Comparison of ENCODE assay signal across 8 cellular contexts in genomic region chr2:69437751-69438154, GRCh38. TPM values are rescaled to one million over a fixed set of nuclear protein-coding genes. Genes with fewer than 3 reads are reported as not detected.
DNase-seq lines count a peak whose midpoint lies in the region; ATAC-seq and TF ChIP-seq lines count a peak whose summit lies in the region.

No MANE protein-coding gene starts in this region.

- no peaks in the 10 kb centered on the region for H3K79me2 ChIP-seq in OCI-LY1 (ENCODE audit: insufficient read depth, low read length)

- no peaks in the 10 kb centered on the region for H3F3A ChIP-seq in OCI-LY1 (ENCODE audit: insufficient read depth, low read length)

- H3K4me3 ChIP-seq in OCI-LY1 (ENCODE audit: low read depth, low read length, poor library complexity, severe bottlenecking) = peak overlapping the region; percentile 69

- DNase-seq in NCI-H2196 (lab: John Stamatoyannopoulos, UW; ENCODE audit: unreplicated experiment) = peak; percentile 34
- DNase-seq in NCI-H2196 treated with DMSO at 0.1 percent for 48 hours (lab: John Stamatoyannopoulos, UW; ENCODE audit: unreplicated experiment) = no peak
- no peak for DNase-seq in endothelial cell (ENCODE audit: low spot score)
- DNase-seq in naive thymus-derived CD8-positive, alpha-beta T cell = no peak
- no peak for DNase-seq in dedifferentiated amniotic fluid mesenchymal stem cell (ENCODE audit: extremely low spot score)
- DNase-seq in NCI-H1694 treated with DMSO at 0.1 percent for 48 hours (lab: John Stamatoyannopoulos, UW) = no peak

- peak overlapping the region; percentile 99 for H3K27ac Mint-ChIP-seq in endothelial cell (ENCODE audit: unreplicated experiment)
- peak overlapping the region; percentile 94 to 100 (median 99) for H3K27ac Mint-ChIP-seq in naive thymus-derived CD8-positive, alpha-beta T cell

- H3K4me1 ChIP-seq in OCI-LY1 (ENCODE audit: insufficient read depth, low read length, severe bottlenecking) = peaks cover 28% of the 10 kb centered on the region

- POLR2A ChIA-PET in naive thymus-derived CD8-positive, alpha-beta T cell (lab: Charles Lee) = interaction anchor here (0.6 to 2.0 kb wide), 14 partner anchors 9 to 1692 kb away, joined by 3 to 8 read pairs (median 4); partner anchors contain the start of genes AAK1, GFPT1, MCEE and MXD1

- peak overlapping the region; percentile 91 for H2AFZ ChIP-seq in OCI-LY1 (ENCODE audit: low read length)

- H3K9me3 Mint-ChIP-seq in endothelial cell (ENCODE audit: unreplicated experiment) = no peaks in the 10 kb centered on the region
- peaks cover 0 to 4% (median 0%) of the 10 kb centered on the region in 9 donors for H3K9me3 Mint-ChIP-seq in naive thymus-derived CD8-positive, alpha-beta T cell

- no peaks in the 10 kb centered on the region for H3K36me3 ChIP-seq in OCI-LY1 (ENCODE audit: insufficient read depth, low read length)

- no peaks in the 10 kb centered on the region for H4K20me1 ChIP-seq in OCI-LY1 (ENCODE audit: insufficient read depth, low read length)

- H3K4me1 Mint-ChIP-seq in endothelial cell (ENCODE audit: unreplicated experiment) = peaks cover 15% of the 10 kb centered on the region
- H3K4me1 Mint-ChIP-seq in naive thymus-derived CD8-positive, alpha-beta T cell = peaks cover 7 to 46% (median 42%) of the 10 kb centered on the region in 4 donors

- TF ChIP-seq CTCF in OCI-LY1 (IDR thresholded peaks at IDR 0.05; ENCODE audit: low read length) (no peak), endothelial cell (IDR thresholded peaks at IDR 0.05; ENCODE audit: unreplicated experiment) (no peak)

- ATAC-seq in naive thymus-derived CD8-positive, alpha-beta T cell = no peak
- ATAC-seq in HG03442 (IDR thresholded peaks at IDR 0.05; ENCODE audit: unreplicated experiment) = no peak

- H3K27me3 Mint-ChIP-seq in endothelial cell (ENCODE audit: unreplicated experiment) = peaks cover 13% of the 10 kb centered on the region
- H3K27me3 Mint-ChIP-seq in naive thymus-derived CD8-positive, alpha-beta T cell = no peaks in the 10 kb centered on the region

- peak overlapping the region; percentile 63 for H3K9ac ChIP-seq in OCI-LY1 (ENCODE audit: low read length)

- no peaks in the 10 kb centered on the region for H3K9me3 ChIP-seq in OCI-LY1 (ENCODE audit: low read length)

- H3K9me2 ChIP-seq in OCI-LY1 (ENCODE audit: low read depth, low read length) = no peaks in the 10 kb centered on the region

- H3K4me2 ChIP-seq in OCI-LY1 (ENCODE audit: low read length) = peak overlapping the region; percentile 78

- H3K27ac ChIP-seq in OCI-LY1 (ENCODE audit: low read depth, low read length, poor library complexity, severe bottlenecking) = peak overlapping the region; percentile 74

- H3K36me3 Mint-ChIP-seq in endothelial cell (ENCODE audit: low read depth, unreplicated experiment) = peaks cover 21% of the 10 kb centered on the region
- H3K36me3 Mint-ChIP-seq in naive thymus-derived CD8-positive, alpha-beta T cell = peaks cover 0 to 9% (median 9%) of the 10 kb centered on the region in 3 donors

- no peaks in the 10 kb centered on the region for H3K27me3 ChIP-seq in OCI-LY1 (ENCODE audit: insufficient read depth, low read length)

- H3K4me3 Mint-ChIP-seq in endothelial cell (ENCODE audit: unreplicated experiment) = peak overlapping the region; percentile 96
- peak overlapping the region; percentile 87 to 99 (median 98) for H3K4me3 Mint-ChIP-seq in naive thymus-derived CD8-positive, alpha-beta T cell

RNA-seq across cellular contexts. Expression of gene NFU1, which starts 0.5 kb away (rescaled TPM):
- total RNA-seq in endothelial cell (ENCODE audit: unreplicated experiment) = 50.7 TPM
- 10 to 100 TPM; 29.6 to 32.7 TPM for total RNA-seq in naive thymus-derived CD8-positive, alpha-beta T cell
- 10 to 100 TPM; 78.6 to 96.9 (median 88.9) TPM for polyA plus RNA-seq in naive thymus-derived CD8-positive, alpha-beta T cell

RNA-seq across cellular contexts. Expression of gene GFPT1, which starts 50.7 kb away (rescaled TPM):
- total RNA-seq in endothelial cell (ENCODE audit: unreplicated experiment) = 52.8 TPM
- total RNA-seq in naive thymus-derived CD8-positive, alpha-beta T cell = 10 to 100 TPM; 16.9 to 20.2 TPM
- 10 to 100 TPM in 1 of 3 donors, 1 to 10 TPM in 2; 6.2 to 12.1 (median 7.6) TPM for polyA plus RNA-seq in naive thymus-derived CD8-positive, alpha-beta T cell
